Comparison of ENCODE assay signal across 12 cellular contexts in genomic region chr6:150622476-150622875, GRCh38.
"Had no signal": no experiment of that assay in that cellular context is flagged by ENCODE, and none has a peak within 500 bp of the region (broad histone marks: within the 10 kb centered on the region; RNA-seq: fewer than 3 reads in every experiment).

No MANE protein-coding gene starts in this region.

- H3K4me3 ChIP-seq: ascending aorta, heart left ventricle, neural progenitor cell, pancreas had no signal

- H3K36me3 ChIP-seq: ascending aorta, heart left ventricle, neural progenitor cell, pancreas had no signal

- H3K27ac ChIP-seq: ascending aorta, neural progenitor cell, pancreas had no signal

- H2AFZ ChIP-seq: neural progenitor cell had no signal

- H3K27me3 ChIP-seq: ascending aorta, heart left ventricle, neural progenitor cell, pancreas had no signal

- H3K9me3 ChIP-seq: ascending aorta, heart left ventricle, pancreas had no signal

- H3K4me3 Mint-ChIP-seq: activated CD4-positive, alpha-beta memory T cell treated with anti-CD3 and anti-CD28 coated beads for 36 hours; activated T-cell treated with anti-CD3 and anti-CD28 coated beads, Interleukin-2, amount 50 U/mL, for 4 hours; neural progenitor cell had no signal

- H3K27ac Mint-ChIP-seq: activated CD4-positive, alpha-beta memory T cell treated with anti-CD3 and anti-CD28 coated beads for 36 hours; neural progenitor cell had no signal

- DNase-seq: activated CD4-positive, alpha-beta memory T cell treated with anti-CD3 and anti-CD28 coated beads for 36 hours; activated CD4-positive, CD25-positive, alpha-beta regulatory T cell treated with anti-CD3 and anti-CD28 coated beads, Interleukin-2, amount 50 U/mL, for 72 hours; activated gamma-delta T cell treated with Interleukin-2 at 50 U/mL for 16 hours; activated T-cell treated with anti-CD3 and anti-CD28 coated beads, Interleukin-2, amount 50 U/mL, for 4 hours; foreskin melanocyte; heart left ventricle; pancreas; stimulated activated CD4-positive, alpha-beta T cell treated with anti-CD3 and anti-CD28 coated beads, Interleukin-4, amount 100 ng/mL, for 4 hours; SW 1271; trophoblast cell had no signal

- H3K36me3 Mint-ChIP-seq: activated CD4-positive, alpha-beta memory T cell treated with anti-CD3 and anti-CD28 coated beads for 36 hours had no signal

- H3K4me2 ChIP-seq: neural progenitor cell had no signal

- H3K9ac ChIP-seq: neural progenitor cell had no signal

- H3K9me3 Mint-ChIP-seq: activated CD4-positive, alpha-beta memory T cell treated with anti-CD3 and anti-CD28 coated beads for 36 hours had no signal
